Comparison of ENCODE assay signal across 26 cellular contexts in genomic region chr19:55091126-55091910, GRCh38. TPM values are rescaled to one million over a fixed set of nuclear protein-coding genes. Genes with fewer than 3 reads are reported as not detected.
DNase-seq lines count a peak whose midpoint lies in the region; ATAC-seq and TF ChIP-seq lines count a peak whose summit lies in the region.
"Had no signal": no experiment of that assay in that cellular context is flagged by ENCODE, and none has a peak within 500 bp of the region (broad histone marks: within the 10 kb centered on the region; RNA-seq: fewer than 3 reads in every experiment).

No MANE protein-coding gene starts in this region.

- H3K36me3 Mint-ChIP-seq in WTC11 (peaks cover 15% of the 10 kb centered on the region), neural progenitor cell (peaks cover 8% of the 10 kb centered on the region)
- H3K36me3 Mint-ChIP-seq in activated naive CD4-positive, alpha-beta T cell treated with anti-CD3 and anti-CD28 coated beads for 36 hours (ENCODE audit: low read depth), result peaks cover 20% of the 10 kb centered on the region

- H4K20me1 ChIP-seq in neural progenitor cell (ENCODE audit: low read depth), result peaks cover 51% of the 10 kb centered on the region

- H3K36me3 ChIP-seq in neural progenitor cell, result no peaks in the 10 kb centered on the region

- CTCF ChIA-PET in WTC11 (lab: Charles Lee), result interaction anchor here (1.1 to 1.4 kb wide), 3 partner anchors 11 to 75 kb away, joined by 3 to 4 read pairs (median 3); partner anchors contain the start of gene DNAAF3
- CTCF ChIA-PET in activated naive CD4-positive, alpha-beta T cell treated with anti-CD3 and anti-CD28 coated beads for 36 hours (lab: Charles Lee), result no interaction called here

- TF ChIP-seq CTCF in WTC11 (IDR thresholded peaks at IDR 0.05), result no peak
- no peak for TF ChIP-seq CTCF in neural progenitor cell (IDR thresholded peaks at IDR 0.05)

- H3K9me3 Mint-ChIP-seq in WTC11, result no peaks in the 10 kb centered on the region
- H3K9me3 Mint-ChIP-seq in neural progenitor cell, result peaks cover 2% of the 10 kb centered on the region
- no peaks in the 10 kb centered on the region for H3K9me3 Mint-ChIP-seq in activated naive CD4-positive, alpha-beta T cell treated with anti-CD3 and anti-CD28 coated beads for 36 hours
- H3K9me3 Mint-ChIP-seq: activated naive CD4-positive, alpha-beta T cell treated with anti-CD3 and anti-CD28 coated beads, Interleukin-2, amount 50 U/mL, for 72 hours; activated T-helper 1 cell treated with anti-CD3 and anti-CD28 coated beads, Interleukin-12 subunit alpha, Interleukin-12 subunit beta, Interleukin-2, Interleukin-4 antibody, amounts not matched to agents 30 ng/mL and 10 ng/mL and 1 ng/mL, durations not matched to agents 14 hours and 24 hours and 36 hours; central memory CD8-positive, alpha-beta T cell had no signal

- intact Hi-C loops in activated naive CD4-positive, alpha-beta T cell treated with anti-CD3 and anti-CD28 coated beads for 36 hours (cut with micrococcal nuclease), result no loop called here

- H3K27me3 Mint-ChIP-seq in WTC11 (ENCODE audit: low read depth) (peaks cover 13% of the 10 kb centered on the region), neural progenitor cell (ENCODE audit: insufficient read depth, low read depth) (peaks cover 14% of the 10 kb centered on the region)
- peaks cover 21% of the 10 kb centered on the region for H3K27me3 Mint-ChIP-seq in activated naive CD4-positive, alpha-beta T cell treated with anti-CD3 and anti-CD28 coated beads for 36 hours (ENCODE audit: low read depth)

- ATAC-seq in WTC11 (no peak), GM18873 (IDR thresholded peaks at IDR 0.05; ENCODE audit: low FRiP score, unreplicated experiment) (no peak)
- ATAC-seq: activated naive CD4-positive, alpha-beta T cell treated with anti-CD3 and anti-CD28 coated beads, Interleukin-2, amount 50 U/mL, for 72 hours had no signal

- peaks cover 3% of the 10 kb centered on the region for H3K79me2 ChIP-seq in neural progenitor cell (ENCODE audit: low read depth)
- H3K79me2 ChIP-seq: hepatocyte had no signal

- no peak overlapping the region for H2AFZ ChIP-seq in neural progenitor cell (replicated peaks)
- H2AFZ ChIP-seq: hepatocyte had no signal

- no peaks in the 10 kb centered on the region for H3K27me3 ChIP-seq in neural progenitor cell
- H3K27me3 ChIP-seq: right atrium auricular region had no signal

- no peak overlapping the region for H3K4me3 ChIP-seq in neural progenitor cell
- H3K4me3 ChIP-seq: ascending aorta, dorsolateral prefrontal cortex, hepatocyte, right atrium auricular region, upper lobe of left lung had no signal

- H3F3A ChIP-seq in neural progenitor cell (ENCODE audit: low read depth), result peaks cover 35% of the 10 kb centered on the region

- peaks cover 34% of the 10 kb centered on the region for H3K4me1 Mint-ChIP-seq in WTC11
- peaks cover 28% of the 10 kb centered on the region for H3K4me1 Mint-ChIP-seq in neural progenitor cell
- peaks cover 17% of the 10 kb centered on the region for H3K4me1 Mint-ChIP-seq in activated naive CD4-positive, alpha-beta T cell treated with anti-CD3 and anti-CD28 coated beads for 36 hours (ENCODE audit: low read depth)

- H3K27ac Mint-ChIP-seq in WTC11, result no peak overlapping the region
- no peak overlapping the region for H3K27ac Mint-ChIP-seq in neural progenitor cell
- no peak overlapping the region for H3K27ac Mint-ChIP-seq in activated naive CD4-positive, alpha-beta T cell treated with anti-CD3 and anti-CD28 coated beads for 36 hours
- H3K27ac Mint-ChIP-seq: activated T-helper 1 cell treated with anti-CD3 and anti-CD28 coated beads, Interleukin-12 subunit alpha, Interleukin-12 subunit beta, Interleukin-2, Interleukin-4 antibody, amounts not matched to agents 30 ng/mL and 10 ng/mL and 1 ng/mL, durations not matched to agents 14 hours and 24 hours and 36 hours had no signal

- no peak overlapping the region for H3K9ac ChIP-seq in neural progenitor cell

- H3K27ac ChIP-seq in neural progenitor cell, result no peak overlapping the region
- H3K27ac ChIP-seq: 22Rv1, ascending aorta, dorsolateral prefrontal cortex, hepatocyte, right atrium auricular region, upper lobe of left lung had no signal

- H3K4me3 Mint-ChIP-seq in WTC11, result peak overlapping the region; percentile 58
- H3K4me3 Mint-ChIP-seq in neural progenitor cell, result no peak overlapping the region
- no peak overlapping the region for H3K4me3 Mint-ChIP-seq in activated naive CD4-positive, alpha-beta T cell treated with anti-CD3 and anti-CD28 coated beads for 36 hours
- H3K4me3 Mint-ChIP-seq: activated T-helper 1 cell treated with anti-CD3 and anti-CD28 coated beads, Interleukin-12 subunit alpha, Interleukin-12 subunit beta, Interleukin-2, Interleukin-4 antibody, amounts not matched to agents 30 ng/mL and 10 ng/mL and 1 ng/mL, durations not matched to agents 14 hours and 24 hours and 36 hours; central memory CD8-positive, alpha-beta T cell had no signal

- peak overlapping the region; percentile 39 for H3K4me2 ChIP-seq in neural progenitor cell
- H3K4me2 ChIP-seq: hepatocyte had no signal

- POLR2A ChIA-PET in WTC11 (lab: Charles Lee), result no interaction called here

- peaks cover 22% of the 10 kb centered on the region for H3K4me1 ChIP-seq in neural progenitor cell

- H3K9me3 ChIP-seq in neural progenitor cell (ENCODE audit: low read depth), result no peaks in the 10 kb centered on the region
- H3K9me3 ChIP-seq: ascending aorta, right atrium auricular region, upper lobe of left lung had no signal

- DNase-seq in DMS53 (lab: John Stamatoyannopoulos, UW) (peak; percentile 75), DMS53 treated with DMSO at 0.1 percent for 48 hours (lab: John Stamatoyannopoulos, UW; ENCODE audit: unreplicated experiment) (no peak), WTC11 (ENCODE audit: low spot score) (no peak), neural progenitor cell (ENCODE audit: low spot score) (no peak)
- no peak for DNase-seq in activated naive CD4-positive, alpha-beta T cell treated with anti-CD3 and anti-CD28 coated beads for 36 hours
- DNase-seq: AML-193; dorsolateral prefrontal cortex; foreskin melanocyte; MM.1S; NCI-H1436; NCI-H524 treated with DMSO at 0.1 percent for 48 hours; Right ventricle myocardium superior; stimulated activated CD4-positive, alpha-beta T cell treated with anti-CD3 and anti-CD28 coated beads, Interleukin-12 subunit alpha, Interleukin-12 subunit beta, amount 100 ng/mL, for 4 hours had no signal

TF ChIP-seq in WTC11, 78 proteins besides CTCF, POLR2A, EP300 and RAD21:
- TF ChIP-seq CREM (CRISPR knock-in tag; IDR thresholded peaks at IDR 0.05), result no peak
- no peak for TF ChIP-seq E2F1 (CRISPR knock-in tag; IDR thresholded peaks at IDR 0.05)
- TF ChIP-seq ZNF671 (CRISPR knock-in tag; IDR thresholded peaks at IDR 0.05), result no peak
- TF ChIP-seq ZMAT4 (CRISPR knock-in tag; IDR thresholded peaks at IDR 0.05), result no peak

RNA-seq across cellular contexts. Expression of gene EPS8L1, which starts 15.6 kb away (rescaled TPM):
- total RNA-seq in WTC11 (2021), result 38.9 to 43.8 TPM (median 42.8 TPM) in 3 replicates
- 7.0 and 17.5 TPM in 2 replicates for total RNA-seq in neural progenitor cell (ENCODE audit: low replicate concordance)
- total RNA-seq in activated naive CD4-positive, alpha-beta T cell treated with anti-CD3 and anti-CD28 coated beads for 36 hours, result under 1 TPM; 0.88 to 0.89 TPM
- total RNA-seq: ascending aorta had no signal

RNA-seq across cellular contexts. Expression of gene PPP1R12C, which starts 26.1 kb away (rescaled TPM):
- total RNA-seq in WTC11 (2021), result 88.4 to 99.3 TPM (median 92.3 TPM) in 3 replicates
- total RNA-seq in neural progenitor cell (ENCODE audit: low replicate concordance), result 21.8 and 62.7 TPM in 2 replicates
- total RNA-seq in activated naive CD4-positive, alpha-beta T cell treated with anti-CD3 and anti-CD28 coated beads for 36 hours, result 10 to 100 TPM; 41.2 to 42.1 TPM

RNA-seq across cellular contexts. Expression of gene RDH13, which starts 28.4 kb away (rescaled TPM):
- total RNA-seq in WTC11 (2021) (35.3 to 39.5 TPM (median 38.4 TPM) in 3 replicates), neural progenitor cell (ENCODE audit: low replicate concordance) (9.0 and 9.4 TPM in 2 replicates)
- total RNA-seq in activated naive CD4-positive, alpha-beta T cell treated with anti-CD3 and anti-CD28 coated beads for 36 hours, result 1 to 10 TPM; 8.7 to 8.9 TPM

RNA-seq across cellular contexts. Expression of gene GP6, which starts 53.3 kb away (rescaled TPM):
- total RNA-seq in WTC11 (2021) (0.41 to 1.1 TPM (median 0.61 TPM) in 3 replicates), neural progenitor cell (ENCODE audit: low replicate concordance) (not detected in 2 replicates)
- total RNA-seq in activated naive CD4-positive, alpha-beta T cell treated with anti-CD3 and anti-CD28 coated beads for 36 hours, result not detected
- total RNA-seq: activated T-helper 1 cell treated with anti-CD3 and anti-CD28 coated beads, Interleukin-12 subunit alpha, Interleukin-12 subunit beta, Interleukin-2, Interleukin-4 antibody, amounts not matched to agents 30 ng/mL and 10 ng/mL and 1 ng/mL, durations not matched to agents 14 hours and 24 hours and 36 hours; ascending aorta; epithelial cell of proximal tubule; G401; lung microvascular endothelial cell had no signal

RNA-seq across cellular contexts. Expression of gene TNNT1, which starts 57.7 kb away (rescaled TPM):
- total RNA-seq in WTC11 (2021), result 50.6 to 127 TPM (median 108 TPM) in 3 replicates
- 74.1 and 121 TPM in 2 replicates for total RNA-seq in neural progenitor cell (ENCODE audit: low replicate concordance)
- total RNA-seq in activated naive CD4-positive, alpha-beta T cell treated with anti-CD3 and anti-CD28 coated beads for 36 hours, result not detected
- total RNA-seq: activated T-helper 1 cell treated with anti-CD3 and anti-CD28 coated beads, Interleukin-12 subunit alpha, Interleukin-12 subunit beta, Interleukin-2, Interleukin-4 antibody, amounts not matched to agents 30 ng/mL and 10 ng/mL and 1 ng/mL, durations not matched to agents 14 hours and 24 hours and 36 hours; ascending aorta; lung microvascular endothelial cell; osteocyte had no signal
